Comparison of ENCODE assay signal across 20 cellular contexts in the genomic region with DNA sequence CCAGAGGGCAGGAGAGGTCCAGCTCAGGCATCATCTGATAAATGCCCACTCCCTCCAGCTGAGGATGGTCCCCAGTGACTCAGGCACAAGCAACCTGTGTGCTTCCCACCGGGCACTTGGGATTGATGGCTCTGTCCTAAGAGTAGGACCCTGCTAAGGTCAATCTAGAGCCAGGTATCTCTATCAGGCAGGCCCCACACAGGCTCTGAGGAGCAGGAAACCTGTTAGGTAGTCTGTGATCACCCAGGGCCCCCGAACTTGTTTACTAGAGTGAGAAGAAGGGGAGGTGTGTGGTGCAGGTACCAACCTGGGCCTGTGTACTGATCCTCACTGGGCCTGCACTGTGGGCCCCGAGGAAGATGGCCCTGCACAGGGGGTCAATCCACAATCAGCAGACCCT.
A peak's percentile ranks its signal among the peaks of the same experiment; 100 is the strongest.
DNase-seq lines count a peak whose midpoint lies in the region; ATAC-seq and TF ChIP-seq lines count a peak whose summit lies in the region.
"Had no signal": no experiment of that assay in that cellular context is flagged by ENCODE, and none has a peak within 500 bp of the region (broad histone marks: within the 10 kb centered on the region; RNA-seq: fewer than 3 reads in every experiment).

No MANE protein-coding gene starts in this region.

- H3K27ac Mint-ChIP-seq in stimulated activated effector memory CD8-positive, alpha-beta T cell treated with anti-CD3 and anti-CD28 coated beads, Interleukin-12 subunit alpha, Interleukin-12 subunit beta, amount 100 ng/mL, for 72 hours, result no peak overlapping the region
- H3K27ac Mint-ChIP-seq: B cell; CD8-positive, alpha-beta T cell; HFFc6 had no signal

- H3K27me3 ChIP-seq in right atrium auricular region, result no peaks in the 10 kb centered on the region
- H3K27me3 ChIP-seq: BLaER1 treated with 17β-estradiol and CSF1 and Interleukin-3, amounts not matched to agents 10 nM and 100 nM had no signal

- H3K36me3 ChIP-seq in right atrium auricular region, result no peaks in the 10 kb centered on the region
- H3K36me3 ChIP-seq: BLaER1 treated with 17β-estradiol and CSF1 and Interleukin-3, amounts not matched to agents 10 nM and 100 nM had no signal

- intact Hi-C loops in left cardiac atrium (cut with DNase I), result no loop called here

- peak; percentile 38 for DNase-seq in right atrium auricular region (ENCODE audit: low spot score)
- no peak for DNase-seq in left cardiac atrium
- peak; percentile 37 for DNase-seq in islet precursor cell
- no peak for DNase-seq in stimulated activated effector memory CD8-positive, alpha-beta T cell treated with anti-CD3 and anti-CD28 coated beads, Interleukin-12 subunit alpha, Interleukin-12 subunit beta, amount 100 ng/mL, for 72 hours (ENCODE audit: low spot score in 2 of 2)
- DNase-seq in ureter (ENCODE audit: low spot score), result peak; percentile 29
- no peak for DNase-seq in COLO668 (lab: John Stamatoyannopoulos, UW; ENCODE audit: unreplicated experiment)
- DNase-seq: CD8-positive, alpha-beta T cell; COR-L47; DMS 273 treated with DMSO at 0.1 percent for 48 hours; DMS53; DND-41; EL; GOT3; H7; HFFc6 had no signal

- H3K4me1 ChIP-seq in right atrium auricular region, result no peaks in the 10 kb centered on the region

- no peaks in the 10 kb centered on the region for H3K9me3 Mint-ChIP-seq in stimulated activated effector memory CD8-positive, alpha-beta T cell treated with anti-CD3 and anti-CD28 coated beads, Interleukin-12 subunit alpha, Interleukin-12 subunit beta, amount 100 ng/mL, for 72 hours
- H3K9me3 Mint-ChIP-seq: CD8-positive, alpha-beta T cell had no signal

- H3K9me3 ChIP-seq in right atrium auricular region, result no peaks in the 10 kb centered on the region

- H3K4me1 Mint-ChIP-seq in stimulated activated effector memory CD8-positive, alpha-beta T cell treated with anti-CD3 and anti-CD28 coated beads, Interleukin-12 subunit alpha, Interleukin-12 subunit beta, amount 100 ng/mL, for 72 hours, result no peaks in the 10 kb centered on the region
- H3K4me1 Mint-ChIP-seq: B cell had no signal

- H3K27ac ChIP-seq in right atrium auricular region, result no peak overlapping the region
- H3K27ac ChIP-seq: BLaER1 treated with 17β-estradiol and CSF1 and Interleukin-3, amounts not matched to agents 10 nM and 100 nM had no signal

- H3K4me3 Mint-ChIP-seq in stimulated activated effector memory CD8-positive, alpha-beta T cell treated with anti-CD3 and anti-CD28 coated beads, Interleukin-12 subunit alpha, Interleukin-12 subunit beta, amount 100 ng/mL, for 72 hours, result no peak overlapping the region
- H3K4me3 Mint-ChIP-seq: B cell; CD8-positive, alpha-beta T cell; HFFc6 had no signal

- no peak overlapping the region for H3K4me3 ChIP-seq in right atrium auricular region
- H3K4me3 ChIP-seq: BLaER1 treated with 17β-estradiol and CSF1 and Interleukin-3, amounts not matched to agents 10 nM and 100 nM; GM12878 had no signal

- no peak for ATAC-seq in left cardiac atrium
- ATAC-seq in stimulated activated effector memory CD8-positive, alpha-beta T cell treated with anti-CD3 and anti-CD28 coated beads, Interleukin-12 subunit alpha, Interleukin-12 subunit beta, amount 100 ng/mL, for 72 hours, result peak; percentile 19
- ATAC-seq in HG03108 (IDR thresholded peaks at IDR 0.05; ENCODE audit: unreplicated experiment), result no peak
- ATAC-seq: CD8-positive, alpha-beta T cell; GM12878; HCT116 had no signal

- no peak for TF ChIP-seq CTCF in right atrium auricular region (IDR thresholded peaks at IDR 0.05)

- H3K36me3 Mint-ChIP-seq in stimulated activated effector memory CD8-positive, alpha-beta T cell treated with anti-CD3 and anti-CD28 coated beads, Interleukin-12 subunit alpha, Interleukin-12 subunit beta, amount 100 ng/mL, for 72 hours, result no peaks in the 10 kb centered on the region
- H3K36me3 Mint-ChIP-seq: CD8-positive, alpha-beta T cell had no signal

Comparison
In these comparisons a context has a peak if more than half of its experiments do, and no peak if none do; other contexts are left out.
1. DNase-seq: peak in right atrium auricular region (single experiment), islet precursor cell (single experiment) and ureter (single experiment); none in left cardiac atrium (single experiment), stimulated activated effector memory CD8-positive, alpha-beta T cell treated with anti-CD3 and anti-CD28 coated beads, Interleukin-12 subunit alpha, Interleukin-12 subunit beta, amount 100 ng/mL, for 72 hours (0 of 2) and COLO668 (single experiment).